ENCODE assay signal across 18 cellular contexts in the genomic region with DNA sequence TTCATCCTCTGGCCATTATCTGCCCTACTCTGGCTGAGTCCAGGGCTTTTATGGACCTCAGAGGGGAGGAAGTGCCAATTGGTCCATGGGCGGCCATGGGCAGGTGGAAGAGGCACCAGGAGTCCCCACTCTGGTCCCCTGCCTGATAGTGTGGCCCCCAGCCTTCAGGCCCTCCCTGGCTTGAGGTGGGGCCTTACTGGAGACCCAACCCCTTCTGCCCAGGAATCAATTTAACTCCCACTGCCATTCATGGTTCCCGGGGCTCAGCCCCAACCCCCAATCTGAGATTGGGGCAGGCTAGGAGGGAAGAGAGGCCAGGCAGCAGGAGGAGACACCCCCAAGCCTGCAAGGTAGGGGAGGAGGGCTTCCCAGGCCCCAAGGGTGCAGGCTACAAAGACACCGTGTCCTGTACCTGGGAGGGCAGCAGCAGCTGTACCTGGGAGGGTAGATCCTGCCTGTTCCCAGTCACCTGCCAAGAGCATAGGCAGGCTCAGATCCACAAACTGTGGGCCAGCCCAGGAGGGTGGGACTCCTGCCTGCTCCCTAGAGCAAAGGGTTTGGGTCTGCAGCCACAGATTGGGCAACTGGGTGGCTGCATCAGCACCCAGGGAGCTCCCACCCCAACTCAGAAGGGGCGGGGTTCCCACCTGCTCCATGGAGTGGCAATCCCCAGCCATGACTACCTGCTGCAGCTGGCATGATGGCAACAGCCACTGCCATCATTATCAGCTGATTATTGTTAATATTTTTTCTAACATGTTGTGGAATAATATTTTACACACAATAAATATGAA.
DNase-seq lines count a peak whose midpoint lies in the region; ATAC-seq and TF ChIP-seq lines count a peak whose summit lies in the region.
"Had no signal": no experiment of that assay in that cellular context is flagged by ENCODE, and none has a peak within 500 bp of the region (broad histone marks: within the 10 kb centered on the region; RNA-seq: fewer than 3 reads in every experiment).

No MANE protein-coding gene starts in this region.

- H4K91ac ChIP-seq in neuronal stem cell (ENCODE audit: low read depth, low read length, poor library complexity): no peak overlapping the region

- no peak overlapping the region for H3K4me2 ChIP-seq in neuronal stem cell (ENCODE audit: insufficient read depth, low read length, poor library complexity, severe bottlenecking)
- H3K4me2 ChIP-seq: A549 had no signal

- no peak overlapping the region for H3K4ac ChIP-seq in neuronal stem cell (ENCODE audit: low read length)

- no peak overlapping the region for H3K4me3 Mint-ChIP-seq in stimulated activated naive CD8-positive, alpha-beta T cell treated with anti-CD3 and anti-CD28 coated beads, Interleukin-15, amount 100 ng/mL, for 72 hours
- no peak overlapping the region for H3K4me3 Mint-ChIP-seq in stimulated activated memory B cell treated with anti-CD40 and anti-IgM and Interleukin-4, amounts not matched to agents 10 μg/mL and 1 μg/mL and 100 μg/mL, for 72 hours
- H3K4me3 Mint-ChIP-seq in activated CD8-positive, alpha-beta T cell treated with anti-CD3 and anti-CD28 coated beads for 36 hours: no peak overlapping the region
- H3K4me3 Mint-ChIP-seq: CD4-positive, alpha-beta T cell had no signal

- peak overlapping the region; percentile 30 for H2AK5ac ChIP-seq in neuronal stem cell (ENCODE audit: low read depth, low read length)

- H3K4me1 Mint-ChIP-seq in stimulated activated naive CD8-positive, alpha-beta T cell treated with anti-CD3 and anti-CD28 coated beads, Interleukin-15, amount 100 ng/mL, for 72 hours: peaks cover 9% of the 10 kb centered on the region
- peaks cover 7% of the 10 kb centered on the region for H3K4me1 Mint-ChIP-seq in stimulated activated memory B cell treated with anti-CD40 and anti-IgM and Interleukin-4, amounts not matched to agents 10 μg/mL and 1 μg/mL and 100 μg/mL, for 72 hours
- H3K4me1 Mint-ChIP-seq in activated CD8-positive, alpha-beta T cell treated with anti-CD3 and anti-CD28 coated beads for 36 hours (ENCODE audit: low read depth): peaks cover 17% of the 10 kb centered on the region

- H3K79me1 ChIP-seq in neuronal stem cell (ENCODE audit: low read depth, low read length): no peaks in the 10 kb centered on the region

- DNase-seq in stimulated activated naive CD8-positive, alpha-beta T cell treated with anti-CD3 and anti-CD28 coated beads, Interleukin-15, amount 100 ng/mL, for 72 hours: no peak
- no peak for DNase-seq in stimulated activated naive CD8-positive, alpha-beta T cell treated with anti-CD3 and anti-CD28 coated beads, Interleukin-15, Interleukin-2, amounts not matched to agents 100 U/mL and 50 U/mL, for 24 hours
- DNase-seq in neuronal stem cell (ENCODE audit: low spot score): no peak
- DNase-seq in activated CD8-positive, alpha-beta T cell treated with anti-CD3 and anti-CD28 coated beads for 36 hours: no peak
- no peak for DNase-seq in activated CD8-positive, alpha-beta memory T cell treated with anti-CD3 and anti-CD28 coated beads, Interleukin-2, amount 50 U/mL, for 4 hours
- DNase-seq: AML-193; Caco-2; CD4-positive, alpha-beta T cell; DMS153; DMS79; GM23248; HCEC 1CT had no signal

- H3K27me3 Mint-ChIP-seq in stimulated activated naive CD8-positive, alpha-beta T cell treated with anti-CD3 and anti-CD28 coated beads, Interleukin-15, amount 100 ng/mL, for 72 hours: no peaks in the 10 kb centered on the region
- H3K27me3 Mint-ChIP-seq in stimulated activated memory B cell treated with anti-CD40 and anti-IgM and Interleukin-4, amounts not matched to agents 10 μg/mL and 1 μg/mL and 100 μg/mL, for 72 hours: peaks cover 20% of the 10 kb centered on the region
- H3K27me3 Mint-ChIP-seq in activated CD8-positive, alpha-beta T cell treated with anti-CD3 and anti-CD28 coated beads for 36 hours: no peaks in the 10 kb centered on the region
- H3K27me3 Mint-ChIP-seq: CD4-positive, alpha-beta T cell had no signal

- no peak overlapping the region for H2BK5ac ChIP-seq in neuronal stem cell (ENCODE audit: low read length)

- no peak overlapping the region for H2AFZ ChIP-seq in neuronal stem cell (ENCODE audit: low read length)
- H2AFZ ChIP-seq: GM23248 had no signal

- WGBS in neuronal stem cell (ENCODE audit: extremely low coverage in 2 of 2, insufficient read length in 2 of 2, insufficient replicate concordance in 1 of 2), 2 donors: no CpG with 5 or more reads among the region's 4 CpGs

- H2BK12ac ChIP-seq in neuronal stem cell (ENCODE audit: low read length): no peak overlapping the region

- no peak overlapping the region for H3K23ac ChIP-seq in neuronal stem cell (ENCODE audit: low read depth, low read length, poor library complexity)

- no peak overlapping the region for H3K9ac ChIP-seq in neuronal stem cell (ENCODE audit: low read depth, low read length, poor library complexity)
- H3K9ac ChIP-seq: GM23248 had no signal

- no peak overlapping the region for H2BK15ac ChIP-seq in neuronal stem cell (ENCODE audit: low read length)

- H3K9me3 Mint-ChIP-seq in stimulated activated naive CD8-positive, alpha-beta T cell treated with anti-CD3 and anti-CD28 coated beads, Interleukin-15, amount 100 ng/mL, for 72 hours: no peaks in the 10 kb centered on the region
- H3K9me3 Mint-ChIP-seq in stimulated activated memory B cell treated with anti-CD40 and anti-IgM and Interleukin-4, amounts not matched to agents 10 μg/mL and 1 μg/mL and 100 μg/mL, for 72 hours: no peaks in the 10 kb centered on the region
- H3K9me3 Mint-ChIP-seq in activated CD8-positive, alpha-beta T cell treated with anti-CD3 and anti-CD28 coated beads for 36 hours: no peaks in the 10 kb centered on the region
- H3K9me3 Mint-ChIP-seq: CD4-positive, alpha-beta T cell had no signal

- intact Hi-C loops in activated CD8-positive, alpha-beta T cell treated with anti-CD3 and anti-CD28 coated beads for 36 hours (cut with micrococcal nuclease): no loop called here

- no peak overlapping the region for H3K27ac Mint-ChIP-seq in stimulated activated naive CD8-positive, alpha-beta T cell treated with anti-CD3 and anti-CD28 coated beads, Interleukin-15, amount 100 ng/mL, for 72 hours
- no peak overlapping the region for H3K27ac Mint-ChIP-seq in stimulated activated memory B cell treated with anti-CD40 and anti-IgM and Interleukin-4, amounts not matched to agents 10 μg/mL and 1 μg/mL and 100 μg/mL, for 72 hours
- H3K27ac Mint-ChIP-seq in activated CD8-positive, alpha-beta T cell treated with anti-CD3 and anti-CD28 coated beads for 36 hours: no peak overlapping the region
- H3K27ac Mint-ChIP-seq: CD4-positive, alpha-beta T cell had no signal

- no peaks in the 10 kb centered on the region for H3K36me3 Mint-ChIP-seq in stimulated activated memory B cell treated with anti-CD40 and anti-IgM and Interleukin-4, amounts not matched to agents 10 μg/mL and 1 μg/mL and 100 μg/mL, for 72 hours
- H3K36me3 Mint-ChIP-seq in activated CD8-positive, alpha-beta T cell treated with anti-CD3 and anti-CD28 coated beads for 36 hours (ENCODE audit: low read depth): no peaks in the 10 kb centered on the region

- no peak overlapping the region for H3K27ac ChIP-seq in neuronal stem cell (replicated peaks; ENCODE audit: low read length)
- H3K27ac ChIP-seq: 22Rv1, A549, C4-2B, GM23248, HL-60 had no signal

- H3K14ac ChIP-seq in neuronal stem cell (ENCODE audit: low read length): no peak overlapping the region

- peak; percentile 23 for ATAC-seq in stimulated activated naive CD8-positive, alpha-beta T cell treated with anti-CD3 and anti-CD28 coated beads, Interleukin-15, amount 100 ng/mL, for 72 hours
- ATAC-seq in stimulated activated naive CD8-positive, alpha-beta T cell treated with anti-CD3 and anti-CD28 coated beads, Interleukin-15, Interleukin-2, amounts not matched to agents 100 U/mL and 50 U/mL, for 24 hours: no peak
- peak; percentile 34 for ATAC-seq in stimulated activated memory B cell treated with anti-CD40 and anti-IgM and Interleukin-4, amounts not matched to agents 10 μg/mL and 1 μg/mL and 100 μg/mL, for 72 hours
- no peak for ATAC-seq in HG03432 (IDR thresholded peaks at IDR 0.05; ENCODE audit: unreplicated experiment)
- ATAC-seq in activated CD8-positive, alpha-beta T cell treated with anti-CD3 and anti-CD28 coated beads for 36 hours: no peak
- ATAC-seq: A549 had no signal

- POLR2A ChIA-PET in activated CD8-positive, alpha-beta T cell treated with anti-CD3 and anti-CD28 coated beads for 36 hours (lab: Charles Lee): no interaction called here

- no peaks in the 10 kb centered on the region for H3K27me3 ChIP-seq in neuronal stem cell (ENCODE audit: control insufficient read depth in 3 of 3, insufficient read depth in 3 of 3, low read depth in 1 of 3, low read length in 3 of 3)

- H3K18ac ChIP-seq in neuronal stem cell (ENCODE audit: low read length): peak overlapping the region; percentile 83

- no peaks in the 10 kb centered on the region for H3K9me3 ChIP-seq in neuronal stem cell (replicated peaks in 1 of 2; ENCODE audit: control insufficient read depth in 2 of 2, insufficient read depth in 1 of 2, low read depth in 1 of 2, low read length in 2 of 2)
- H3K9me3 ChIP-seq: A549, Caco-2 had no signal

- H2BK120ac ChIP-seq in neuronal stem cell (ENCODE audit: low read depth, low read length): no peak overlapping the region

- H4K8ac ChIP-seq in neuronal stem cell (ENCODE audit: low read depth, low read length): no peak overlapping the region

- TF ChIP-seq CTCF in activated CD8-positive, alpha-beta T cell treated with anti-CD3 and anti-CD28 coated beads for 36 hours (IDR thresholded peaks at IDR 0.05): no peak

- H3K4me3 ChIP-seq in neuronal stem cell (ENCODE audit: low read length in 2 of 2): no peak overlapping the region
- H3K4me3 ChIP-seq: A549, GM23248 had no signal

- no peaks in the 10 kb centered on the region for H3K36me3 ChIP-seq in neuronal stem cell (replicated peaks in 1 of 2; ENCODE audit: control insufficient read depth in 2 of 2, insufficient read depth in 2 of 2, low read length in 2 of 2)

- H3K4me1 ChIP-seq in neuronal stem cell (ENCODE audit: control insufficient read depth in 2 of 2, insufficient read depth in 1 of 2, low read depth in 1 of 2, low read length in 2 of 2): no peaks in the 10 kb centered on the region
- H3K4me1 ChIP-seq: Caco-2 had no signal

- CTCF ChIA-PET in activated CD8-positive, alpha-beta T cell treated with anti-CD3 and anti-CD28 coated beads for 36 hours (lab: Charles Lee): no interaction called here

Comparison
In these comparisons a context has a peak if more than half of its experiments do, and no peak if none do; other contexts are left out.
1. ATAC-seq: peak in stimulated activated naive CD8-positive, alpha-beta T cell treated with anti-CD3 and anti-CD28 coated beads, Interleukin-15, amount 100 ng/mL, for 72 hours (single experiment) and stimulated activated memory B cell treated with anti-CD40 and anti-IgM and Interleukin-4, amounts not matched to agents 10 μg/mL and 1 μg/mL and 100 μg/mL, for 72 hours (single experiment); none in stimulated activated naive CD8-positive, alpha-beta T cell treated with anti-CD3 and anti-CD28 coated beads, Interleukin-15, Interleukin-2, amounts not matched to agents 100 U/mL and 50 U/mL, for 24 hours (single experiment), HG03432 (single experiment) and activated CD8-positive, alpha-beta T cell treated with anti-CD3 and anti-CD28 coated beads for 36 hours (single experiment).